1 cellular context compared by ENCODE assay signal in genomic region chr2:212777020-212777491, GRCh38.
TF ChIP-seq lines count a peak whose summit lies in the region.

No MANE protein-coding gene starts in this region.

TF ChIP-seq in HepG2, 621 proteins besides CTCF, POLR2A, EP300 and RAD21 (continued from another document):
- TF ChIP-seq JARID2 (CRISPR knock-in tag; IDR thresholded peaks at IDR 0.05; ENCODE audit: insufficient replicate concordance) = no peak
- no peak for TF ChIP-seq ZNF800 (CRISPR knock-in tag; IDR thresholded peaks at IDR 0.05)
